1 cellular context compared by ENCODE assay signal in the genomic region with DNA sequence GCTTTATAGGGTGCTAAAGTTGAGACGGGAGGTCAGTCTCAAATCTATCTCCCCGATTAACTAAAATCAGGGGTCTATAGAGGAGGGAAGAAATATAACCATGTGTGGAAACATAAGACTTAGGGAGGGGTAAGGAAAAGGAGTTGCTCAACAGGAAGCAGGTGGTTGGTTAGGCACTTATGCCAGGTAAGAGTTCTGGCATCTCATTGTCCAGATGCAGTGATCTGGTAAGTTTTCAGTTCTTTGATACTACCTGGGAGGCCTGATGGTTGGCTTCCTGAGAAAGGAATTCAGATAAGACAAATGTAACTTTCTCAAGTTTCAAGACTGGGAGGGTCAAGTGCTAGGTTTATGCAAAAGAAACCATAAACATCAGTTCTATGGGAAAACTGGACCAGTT.
TF ChIP-seq lines count a peak whose summit lies in the region.

No MANE protein-coding gene starts in this region.

TF ChIP-seq in GM23338, 12 proteins besides CTCF, POLR2A, EP300 and RAD21 (continued from another document):
- TF ChIP-seq, protein P1, sequence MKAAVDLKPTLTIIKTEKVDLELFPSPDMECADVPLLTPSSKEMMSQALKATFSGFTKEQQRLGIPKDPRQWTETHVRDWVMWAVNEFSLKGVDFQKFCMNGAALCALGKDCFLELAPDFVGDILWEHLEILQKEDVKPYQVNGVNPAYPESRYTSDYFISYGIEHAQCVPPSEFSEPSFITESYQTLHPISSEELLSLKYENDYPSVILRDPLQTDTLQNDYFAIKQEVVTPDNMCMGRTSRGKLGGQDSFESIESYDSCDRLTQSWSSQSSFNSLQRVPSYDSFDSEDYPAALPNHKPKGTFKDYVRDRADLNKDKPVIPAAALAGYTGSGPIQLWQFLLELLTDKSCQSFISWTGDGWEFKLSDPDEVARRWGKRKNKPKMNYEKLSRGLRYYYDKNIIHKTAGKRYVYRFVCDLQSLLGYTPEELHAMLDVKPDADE (IDR thresholded peaks at IDR 0.05) = no peak
- TF ChIP-seq CREB1 (CRISPR knock-in tag; IDR thresholded peaks at IDR 0.05; ENCODE audit: low read depth) (no peak), STAT1 (IDR thresholded peaks at IDR 0.05; ENCODE audit: unreplicated experiment) (no peak), EZH2phosphoT487 (IDR thresholded peaks at IDR 0.05; ENCODE audit: unreplicated experiment) (no peak), EZH2 (IDR thresholded peaks at IDR 0.05; ENCODE audit: low read depth, unreplicated experiment) (no peak)
- TF ChIP-seq, protein P2, sequence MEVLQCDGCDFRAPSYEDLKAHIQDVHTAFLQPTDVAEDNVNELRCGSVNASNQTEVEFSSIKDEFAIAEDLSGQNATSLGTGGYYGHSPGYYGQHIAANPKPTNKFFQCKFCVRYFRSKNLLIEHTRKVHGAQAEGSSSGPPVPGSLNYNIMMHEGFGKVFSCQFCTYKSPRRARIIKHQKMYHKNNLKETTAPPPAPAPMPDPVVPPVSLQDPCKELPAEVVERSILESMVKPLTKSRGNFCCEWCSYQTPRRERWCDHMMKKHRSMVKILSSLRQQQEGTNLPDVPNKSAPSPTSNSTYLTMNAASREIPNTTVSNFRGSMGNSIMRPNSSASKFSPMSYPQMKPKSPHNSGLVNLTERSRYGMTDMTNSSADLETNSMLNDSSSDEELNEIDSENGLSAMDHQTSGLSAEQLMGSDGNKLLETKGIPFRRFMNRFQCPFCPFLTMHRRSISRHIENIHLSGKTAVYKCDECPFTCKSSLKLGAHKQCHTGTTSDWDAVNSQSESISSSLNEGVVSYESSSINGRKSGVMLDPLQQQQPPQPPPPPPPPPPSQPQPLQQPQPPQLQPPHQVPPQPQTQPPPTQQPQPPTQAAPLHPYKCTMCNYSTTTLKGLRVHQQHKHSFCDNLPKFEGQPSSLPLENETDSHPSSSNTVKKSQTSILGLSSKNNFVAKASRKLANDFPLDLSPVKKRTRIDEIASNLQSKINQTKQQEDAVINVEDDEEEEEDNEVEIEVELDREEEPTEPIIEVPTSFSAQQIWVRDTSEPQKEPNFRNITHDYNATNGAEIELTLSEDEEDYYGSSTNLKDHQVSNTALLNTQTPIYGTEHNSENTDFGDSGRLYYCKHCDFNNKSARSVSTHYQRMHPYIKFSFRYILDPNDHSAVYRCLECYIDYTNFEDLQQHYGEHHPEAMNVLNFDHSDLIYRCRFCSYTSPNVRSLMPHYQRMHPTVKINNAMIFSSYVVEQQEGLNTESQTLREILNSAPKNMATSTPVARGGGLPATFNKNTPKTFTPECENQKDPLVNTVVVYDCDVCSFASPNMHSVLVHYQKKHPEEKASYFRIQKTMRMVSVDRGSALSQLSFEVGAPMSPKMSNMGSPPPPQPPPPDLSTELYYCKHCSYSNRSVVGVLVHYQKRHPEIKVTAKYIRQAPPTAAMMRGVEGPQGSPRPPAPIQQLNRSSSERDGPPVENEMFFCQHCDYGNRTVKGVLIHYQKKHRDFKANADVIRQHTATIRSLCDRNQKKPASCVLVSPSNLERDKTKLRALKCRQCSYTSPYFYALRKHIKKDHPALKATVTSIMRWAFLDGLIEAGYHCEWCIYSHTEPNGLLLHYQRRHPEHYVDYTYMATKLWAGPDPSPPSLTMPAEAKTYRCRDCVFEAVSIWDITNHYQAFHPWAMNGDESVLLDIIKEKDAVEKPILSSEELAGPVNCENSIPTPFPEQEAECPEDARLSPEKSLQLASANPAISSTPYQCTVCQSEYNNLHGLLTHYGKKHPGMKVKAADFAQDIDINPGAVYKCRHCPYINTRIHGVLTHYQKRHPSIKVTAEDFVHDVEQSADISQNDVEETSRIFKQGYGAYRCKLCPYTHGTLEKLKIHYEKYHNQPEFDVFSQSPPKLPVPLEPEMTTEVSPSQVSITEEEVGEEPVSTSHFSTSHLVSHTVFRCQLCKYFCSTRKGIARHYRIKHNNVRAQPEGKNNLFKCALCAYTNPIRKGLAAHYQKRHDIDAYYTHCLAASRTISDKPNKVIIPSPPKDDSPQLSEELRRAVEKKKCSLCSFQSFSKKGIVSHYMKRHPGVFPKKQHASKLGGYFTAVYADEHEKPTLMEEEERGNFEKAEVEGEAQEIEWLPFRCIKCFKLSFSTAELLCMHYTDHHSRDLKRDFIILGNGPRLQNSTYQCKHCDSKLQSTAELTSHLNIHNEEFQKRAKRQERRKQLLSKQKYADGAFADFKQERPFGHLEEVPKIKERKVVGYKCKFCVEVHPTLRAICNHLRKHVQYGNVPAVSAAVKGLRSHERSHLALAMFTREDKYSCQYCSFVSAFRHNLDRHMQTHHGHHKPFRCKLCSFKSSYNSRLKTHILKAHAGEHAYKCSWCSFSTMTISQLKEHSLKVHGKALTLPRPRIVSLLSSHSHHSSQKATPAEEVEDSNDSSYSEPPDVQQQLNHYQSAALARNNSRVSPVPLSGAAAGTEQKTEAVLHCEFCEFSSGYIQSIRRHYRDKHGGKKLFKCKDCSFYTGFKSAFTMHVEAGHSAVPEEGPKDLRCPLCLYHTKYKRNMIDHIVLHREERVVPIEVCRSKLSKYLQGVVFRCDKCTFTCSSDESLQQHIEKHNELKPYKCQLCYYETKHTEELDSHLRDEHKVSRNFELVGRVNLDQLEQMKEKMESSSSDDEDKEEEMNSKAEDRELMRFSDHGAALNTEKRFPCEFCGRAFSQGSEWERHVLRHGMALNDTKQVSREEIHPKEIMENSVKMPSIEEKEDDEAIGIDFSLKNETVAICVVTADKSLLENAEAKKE (CRISPR knock-in tag; IDR thresholded peaks at IDR 0.05) = no peak
TF ChIP-seq in GM23338: peak in this region for 0.
